8 cellular contexts compared by ENCODE assay signal in genomic region chr15:55318588-55319494, GRCh38. TPM values are rescaled to one million over a fixed set of nuclear protein-coding genes. Genes with fewer than 3 reads are reported as not detected.
DNase-seq lines count a peak whose midpoint lies in the region; ATAC-seq and TF ChIP-seq lines count a peak whose summit lies in the region.

PIGB (plus strand) TSS chr15:55319222; CDS start chr15:55319251, 29 bp downstream.
A gene with protein sequence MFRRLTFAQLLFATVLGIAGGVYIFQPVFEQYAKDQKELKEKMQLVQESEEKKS (minus strand): TSS chr15:55319123. CDS start chr15:55317792, 1,331 bp downstream.

- TSS peak; percentile 39 for BruUV-seq in mammary epithelial cell (replicated peaks; lab: Mats Ljungman, UMichigan)

- H3K79me2 ChIP-seq in mammary epithelial cell (ENCODE audit: insufficient read depth, low read length) = peaks cover 50% of the 10 kb centered on the region

- 2% methylated on average over 39 of the region's 49 CpGs for WGBS in mammary epithelial cell (ENCODE audit: low coverage, missing lambda C conversion rate)
- 0 to 1% (median 0%) methylated on average over 49 of the region's 49 CpGs for WGBS in spleen, 5 donors

- CTCF ChIA-PET in AG04450 (lab: Charles Lee) = interaction anchor here (0.6 to 2.7 kb wide), 7 partner anchors 26 to 121 kb away, joined by 3 to 15 read pairs (median 6); no protein-coding TSS in a partner anchor
- CTCF ChIA-PET in mammary epithelial cell (lab: Charles Lee; ENCODE audit: low non-redundant PET) = interaction anchor here (0.6 to 1.0 kb wide), 3 partner anchors 88 to 117 kb away, joined by 3 to 14 read pairs (median 3); no protein-coding TSS in a partner anchor

- ATAC-seq in GM18873 (IDR thresholded peaks at IDR 0.05; ENCODE audit: low FRiP score, unreplicated experiment) = peak; percentile 90
- peak; percentile 91 for ATAC-seq in HG03135 (IDR thresholded peaks at IDR 0.05; ENCODE audit: unreplicated experiment)

- dilution Hi-C loops in mammary epithelial cell (cut with HindIII; ENCODE audit: low sequenced_read_pairs) = no loop called here

- peak within 1 kb of the TSS; percentile 95 for H2AFZ ChIP-seq in mammary epithelial cell (ENCODE audit: low read depth, low read length)

- H3K36me3 ChIP-seq in mammary epithelial cell (ENCODE audit: insufficient read depth, low read length) = no peaks in the 10 kb centered on the region
- peaks cover 0 to 14% (median under 1%) of the 10 kb centered on the region in 6 donors for H3K36me3 ChIP-seq in spleen

- peak within 1 kb of the TSS; percentile 91 for H3K9ac ChIP-seq in mammary epithelial cell (ENCODE audit: insufficient read depth, low read length)

- TF ChIP-seq POLR2A in spleen (IDR thresholded peaks at IDR 0.05) = peak in 2 of 3 donors; percentile 20 to 55

- intact Hi-C loops in mammary epithelial cell (cut with micrococcal nuclease) = loop anchor here (2.0 to 10.0 kb wide), 3 partner anchors 58 to 116 kb away; partner anchors contain the start of genes CCPG1 and PIERCE2
- intact Hi-C loops in spleen (cut with DNase I; ENCODE audit: low total_unique reads) = loop anchor here (10.0 kb wide), 1 partner anchor 86 kb away; the partner anchor contains the start of genes CCPG1 and PIERCE2

- H3K27me3 ChIP-seq in AG04450 (ENCODE audit: control insufficient read depth, insufficient read depth, low read length) (no peaks in the 10 kb centered on the region), mammary epithelial cell (ENCODE audit: insufficient read depth, low read length) (no peaks in the 10 kb centered on the region), spleen (replicated peaks in 1 of 7) (no peaks in the 10 kb centered on the region)

- peak within 1 kb of the TSS; percentile 89 for H3K4me2 ChIP-seq in mammary epithelial cell (ENCODE audit: insufficient read depth, low read depth, low read length)

- peak; percentile 23; the same call in 1 of the 2 replicates for TF ChIP-seq CTCF in AG04450 (IDR thresholded peaks at IDR 0.05; ENCODE audit: low read depth, low read length)
- no peak for TF ChIP-seq CTCF in WI38 (IDR thresholded peaks at IDR 0.05; ENCODE audit: low read depth, low read length)
- no peak for TF ChIP-seq CTCF in mammary epithelial cell (conservative IDR thresholded peaks at IDR 0.05 in 1 of 2, IDR thresholded peaks at IDR 0.05 in 1 of 2; ENCODE audit: extremely low read depth in 1 of 2, insufficient read depth in 1 of 2, low read depth in 1 of 2, low read length in 2 of 2)
- TF ChIP-seq CTCF in spleen (IDR thresholded peaks at IDR 0.05 in 8 of 11, conservative IDR thresholded peaks at IDR 0.05 in 3 of 11) = peak in 4 of 11 experiments; percentile 22 to 44 (median 38)

- no peaks in the 10 kb centered on the region for H4K20me1 ChIP-seq in mammary epithelial cell (ENCODE audit: insufficient read depth, low read length)

- H3K27ac ChIP-seq in AG04450 (ENCODE audit: low read depth, low read length) (peak within 1 kb of the TSS; percentile 91), mammary epithelial cell (ENCODE audit: insufficient read depth, low read depth, low read length) (peak within 1 kb of the TSS; percentile 89), spleen (peak within 1 kb of the TSS; percentile 94 to 98 (median 96))

- H3K9me3 ChIP-seq in AG04450 (ENCODE audit: control insufficient read depth, insufficient read depth, low read length) = no peaks in the 10 kb centered on the region; the same call in 1 of the 2 replicates
- H3K9me3 ChIP-seq in mammary epithelial cell (replicated peaks; ENCODE audit: insufficient read depth, low read length) = no peaks in the 10 kb centered on the region
- no peaks in the 10 kb centered on the region for H3K9me3 ChIP-seq in spleen

- DNase-seq in AG04450 (ENCODE audit: low read depth, low spot score) (peak; percentile 70), NCI-H2196 (lab: John Stamatoyannopoulos, UW; ENCODE audit: unreplicated experiment) (peak; percentile 65), mammary epithelial cell (peak; percentile 85), inferior parietal cortex (ENCODE audit: extremely low spot score) (peak; percentile 83), spleen (peak; percentile 96)

- POLR2A ChIA-PET in AG04450 (lab: Yijun Ruan, JAX) = interaction anchor here (0.8 to 1.7 kb wide), 7 partner anchors 9 to 122 kb away, joined by 3 to 9 read pairs (median 5); partner anchors contain the start of genes CCPG1, PIERCE2 and RSL24D1

- H3K4me1 ChIP-seq in mammary epithelial cell (ENCODE audit: insufficient read depth, low read length) (peaks cover 4% of the 10 kb centered on the region), spleen (peaks cover 29 to 92% (median 69%) of the 10 kb centered on the region in 6 donors)

- peak within 1 kb of the TSS; percentile 92 for H3K4me3 ChIP-seq in AG04450 (ENCODE audit: low read depth, low read length)
- peak within 1 kb of the TSS; percentile 70 for H3K4me3 ChIP-seq in WI38 (ENCODE audit: low read depth, low read length)
- peak within 1 kb of the TSS; percentile 63 to 88 (median 67) for H3K4me3 ChIP-seq in mammary epithelial cell (replicated peaks in 1 of 3; ENCODE audit: insufficient read depth in 1 of 3, low read depth in 2 of 3, low read length in 3 of 3)
- peak within 1 kb of the TSS; percentile 53 to 87 (median 66) for H3K4me3 ChIP-seq in spleen

- in situ Hi-C loops in mammary epithelial cell (cut with MboI; ENCODE audit: low sequenced_read_pairs in 2 of 2) = no loop called here

RNA-seq across cellular contexts. Expression of gene PIGB, which starts in this region (rescaled TPM):
- polyA plus RNA-seq in AG04450 (2011; rRNA removed) = 17.5 and 19.6 TPM in 2 replicates
- polyA minus RNA-seq in AG04450 (2011; rRNA and poly(A)+ RNA removed) = 13.9 and 19.2 TPM in 2 replicates
- 10 to 100 TPM; 23.8 to 24.4 TPM for total RNA-seq in mammary epithelial cell
- 12.0 TPM for polyA plus RNA-seq in mammary epithelial cell
- polyA minus RNA-seq in mammary epithelial cell = 11.1 TPM
- total RNA-seq in spleen = 10 to 100 TPM; 13.5 to 26.7 (median 24.1) TPM
- polyA plus RNA-seq in spleen = 10 to 100 TPM; 21.3 to 37.5 (median 22.3) TPM

RNA-seq across cellular contexts. Expression of the second gene that starts in this region (rescaled TPM):
- polyA plus RNA-seq in AG04450 (2011; rRNA removed) = 15.0 and 19.7 TPM in 2 replicates
- polyA minus RNA-seq in AG04450 (2011; rRNA and poly(A)+ RNA removed) = 2.1 and 3.1 TPM in 2 replicates
- total RNA-seq in mammary epithelial cell = 10 to 100 TPM in 1 of 2 donors, 1 to 10 TPM in 1; 3.8 to 10.9 TPM
- 13.8 TPM for polyA plus RNA-seq in mammary epithelial cell
- not detected for polyA minus RNA-seq in mammary epithelial cell
- 10 to 100 TPM in 6 of 7 donors, 1 to 10 TPM in 1; 8.9 to 28.4 (median 15.1) TPM for total RNA-seq in spleen
- 10 to 100 TPM; 24.3 to 32.9 (median 26.4) TPM for polyA plus RNA-seq in spleen

Comparison
In these comparisons a context has a peak if more than half of its experiments do, and no peak if none do; other contexts are left out.
1. Peak in every context shown above with its lines: DNase-seq, ATAC-seq, H3K4me3 ChIP-seq and H3K27ac ChIP-seq.